7 cellular contexts compared by ENCODE assay signal in the genomic region with DNA sequence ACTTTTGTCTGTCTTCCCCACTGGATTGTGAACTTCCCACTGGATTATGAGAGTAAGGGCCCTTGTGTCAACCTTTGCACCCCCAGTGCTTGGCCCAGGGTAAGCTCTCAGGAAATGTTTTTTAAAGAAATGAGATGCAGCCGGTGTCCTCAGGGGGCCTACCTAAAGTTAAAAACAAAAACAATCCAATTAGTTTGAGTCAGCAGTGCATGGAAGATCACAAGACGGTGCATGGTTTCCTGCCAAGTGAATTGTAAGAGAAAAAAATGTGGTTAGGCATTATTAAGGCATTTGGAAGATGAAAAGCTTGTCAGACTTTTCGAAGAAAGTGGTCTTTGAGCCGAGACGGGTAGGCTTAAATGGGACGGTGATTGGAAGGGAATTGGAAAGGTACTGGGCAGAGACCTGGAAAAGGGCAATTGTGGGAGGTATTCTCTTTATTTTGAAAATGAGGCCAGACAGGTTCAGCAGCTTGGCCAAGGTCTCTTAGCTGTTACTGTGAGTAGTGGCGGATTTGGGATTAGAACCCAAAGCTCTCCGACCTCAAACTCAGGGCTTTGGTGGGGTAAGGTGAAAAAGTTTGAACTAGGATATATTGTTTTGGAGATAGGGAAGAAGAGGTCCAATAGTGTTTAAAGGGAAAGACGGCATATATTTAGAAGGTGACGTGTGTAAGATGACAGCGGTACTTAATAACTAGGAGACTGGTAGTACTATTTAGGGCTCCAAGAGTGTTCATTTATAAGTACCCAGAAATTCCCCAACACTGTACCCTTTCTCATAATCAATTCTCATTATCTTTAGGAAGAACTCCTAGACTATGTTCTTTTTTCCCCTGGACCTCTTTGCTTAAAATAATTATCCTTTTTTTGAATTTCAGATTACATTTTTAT. TPM values are rescaled to one million over a fixed set of nuclear protein-coding genes. Genes with fewer than 3 reads are reported as not detected.
A peak's percentile ranks its signal among the peaks of the same experiment; 100 is the strongest.
DNase-seq lines count a peak whose midpoint lies in the region; ATAC-seq, FAIRE-seq and TF ChIP-seq lines count a peak whose summit lies in the region.

No MANE protein-coding gene starts in this region.

- no peaks in the 10 kb centered on the region for H3K9me2 ChIP-seq in PC-9 (ENCODE audit: insufficient read depth)

- 29 to 44% (median 33%) methylated on average over 11 of the region's 11 CpGs for WGBS in small intestine, 3 donors

- ATAC-seq in GM18498 (IDR thresholded peaks at IDR 0.05; ENCODE audit: unreplicated experiment) (peak; percentile 31), HG02678 (IDR thresholded peaks at IDR 0.05; ENCODE audit: unreplicated experiment) (peak; percentile 22)

- H3F3A ChIP-seq in PC-9 (ENCODE audit: insufficient read depth, low read depth), result no peaks in the 10 kb centered on the region

- CTCF ChIA-PET in PC-9 (lab: Charles Lee), result no interaction called here

- FAIRE-seq in small intestine (lab: Jason Lieb, UNC), result no peak

- H3K36me3 ChIP-seq in PC-9 (ENCODE audit: low read depth) (peaks cover 4% of the 10 kb centered on the region), breast epithelium (no peaks in the 10 kb centered on the region), small intestine (ENCODE audit: control insufficient read depth in 2 of 2, insufficient read depth in 2 of 2, low read length in 2 of 2) (peaks cover 0 to 1% of the 10 kb centered on the region in 2 donors)

- H3K4me2 ChIP-seq in PC-9, result peak overlapping the region; percentile 98

- peaks cover 23% of the 10 kb centered on the region for H3K79me2 ChIP-seq in PC-9 (ENCODE audit: low read depth)

- peaks cover 30% of the 10 kb centered on the region for H3K4me1 ChIP-seq in PC-9 (replicated peaks; ENCODE audit: insufficient read depth)
- H3K4me1 ChIP-seq in breast epithelium, result peaks cover 0 to 9% of the 10 kb centered on the region in 2 donors
- H3K4me1 ChIP-seq in small intestine (ENCODE audit: control insufficient read depth in 2 of 2, insufficient read depth in 1 of 2, low read depth in 1 of 2, low read length in 1 of 2), result peaks cover 0 to 2% of the 10 kb centered on the region in 2 donors

- H3K9me3 ChIP-seq in PC-9 (ENCODE audit: insufficient read depth, low read depth) (no peaks in the 10 kb centered on the region), breast epithelium (no peaks in the 10 kb centered on the region), small intestine (ENCODE audit: control insufficient read depth, low read depth) (no peaks in the 10 kb centered on the region)

- no peak for TF ChIP-seq POLR2A in breast epithelium (IDR thresholded peaks at IDR 0.05)

- POLR2A ChIA-PET in PC-9 (lab: Charles Lee; ENCODE audit: unreplicated experiment), result interaction anchor here (0.7 to 0.8 kb wide), 2 partner anchors 27 to 189 kb away, joined by 5 to 8 read pairs; no protein-coding TSS in a partner anchor

- peak; percentile 32 to 38 for DNase-seq in PC-9
- DNase-seq in breast epithelium (ENCODE audit: low spot score in 2 of 2), result peak in 1 of 2 donors; percentile 24
- peak; percentile 97 for DNase-seq in iris pigment epithelial cell (ENCODE audit: low read depth)
- DNase-seq in small intestine, result peak; percentile 59
- DNase-seq in epidermal melanocyte (ENCODE audit: insufficient read length, low spot score), result no peak

- intact Hi-C loops in PC-9 (cut with micrococcal nuclease; ENCODE audit: unreplicated experiment) (loop anchor here (5.0 to 10.0 kb wide), 3 partner anchors 468 to 828 kb away; partner anchors contain the start of gene TGFB2), breast epithelium (cut with DNase I; ENCODE audit: low total_unique reads) (no loop called here)

- H3K27me3 ChIP-seq in PC-9 (ENCODE audit: insufficient read depth, low read depth) (no peaks in the 10 kb centered on the region), breast epithelium (no peaks in the 10 kb centered on the region), small intestine (ENCODE audit: control insufficient read depth in 2 of 2, insufficient read depth in 2 of 2, low read length in 2 of 2) (no peaks in the 10 kb centered on the region)

- TF ChIP-seq CTCF in PC-9 (conservative IDR thresholded peaks at IDR 0.05) (no peak), breast epithelium (IDR thresholded peaks at IDR 0.05) (no peak)

- no peaks in the 10 kb centered on the region for H4K20me1 ChIP-seq in PC-9 (ENCODE audit: insufficient read depth)

- H3K27ac ChIP-seq in PC-9 (peak overlapping the region; percentile 59), breast epithelium (peak overlapping the region; percentile 92), small intestine (ENCODE audit: low read depth in 1 of 2, low read length in 1 of 2) (peak overlapping the region; percentile 87 to 96)

- no TSS peak for BruUV-seq in PC-9 (replicated peaks; lab: Mats Ljungman, UMichigan)

- H2AFZ ChIP-seq in PC-9, result peak overlapping the region; percentile 80

- H3K4me3 ChIP-seq in PC-9, result peak overlapping the region; percentile 74
- peak overlapping the region; percentile 73 to 87 (median 77) for H3K4me3 ChIP-seq in breast epithelium
- peak overlapping the region; percentile 89 to 95 for H3K4me3 ChIP-seq in small intestine (ENCODE audit: low read depth in 1 of 2, low read length in 2 of 2)

RNA-seq across cellular contexts. Expression of gene LYPLAL1, which starts 1.2 kb away (rescaled TPM):
- 39.3 and 57.0 TPM in 2 replicates for total RNA-seq in PC-9 (2021)
- 10 to 100 TPM; 21.0 to 40.0 (median 29.9) TPM for total RNA-seq in breast epithelium
- 10 to 100 TPM; 16.2 to 36.9 (median 27.0) TPM for polyA plus RNA-seq in small intestine
